Comparison of ENCODE assay signal across 17 cellular contexts in genomic region chr5:150117945-150118560, GRCh38. TPM values are rescaled to one million over a fixed set of nuclear protein-coding genes. Genes with fewer than 3 reads are reported as not detected.
DNase-seq lines count a peak whose midpoint lies in the region; ATAC-seq and TF ChIP-seq lines count a peak whose summit lies in the region.
"Had no signal": no experiment of that assay in that cellular context is flagged by ENCODE, and none has a peak within 500 bp of the region (broad histone marks: within the 10 kb centered on the region; RNA-seq: fewer than 3 reads in every experiment).

No MANE protein-coding gene starts in this region.

- BruUV-seq in A673 (replicated peaks; lab: Mats Ljungman, UMichigan) = no TSS peak

- TF ChIP-seq CTCF in right atrium auricular region (IDR thresholded peaks at IDR 0.05) = no peak
- no peak for TF ChIP-seq CTCF in neural progenitor cell (IDR thresholded peaks at IDR 0.05)
- TF ChIP-seq CTCF in upper lobe of right lung (IDR thresholded peaks at IDR 0.05) = no peak
- TF ChIP-seq CTCF in A673 (conservative IDR thresholded peaks at IDR 0.05; ENCODE audit: low read depth, low read length) = no peak

- H3K4me1 Mint-ChIP-seq in dendritic cell treated with granulocyte-macrophage colony-stimulating factor and Interleukin-4, amounts not matched to agents 40 ng/mL and 50 ng/mL, for 4 days (ENCODE audit: low read depth) = peaks cover 66% of the 10 kb centered on the region
- peaks cover 11% of the 10 kb centered on the region for H3K4me1 Mint-ChIP-seq in neural progenitor cell

- H3K36me3 ChIP-seq in right atrium auricular region = peaks cover 63% of the 10 kb centered on the region
- H3K36me3 ChIP-seq in neural progenitor cell = no peaks in the 10 kb centered on the region
- peaks cover 45% of the 10 kb centered on the region for H3K36me3 ChIP-seq in upper lobe of right lung
- H3K36me3 ChIP-seq in A673 (ENCODE audit: insufficient read depth, low read length, poor library complexity, severe bottlenecking) = peaks cover 7% of the 10 kb centered on the region

- no peak for ATAC-seq in upper lobe of right lung
- no peak for ATAC-seq in GM19351 (IDR thresholded peaks at IDR 0.05; ENCODE audit: unreplicated experiment)

- H3K9me3 ChIP-seq in right atrium auricular region = no peaks in the 10 kb centered on the region
- no peaks in the 10 kb centered on the region for H3K9me3 ChIP-seq in neural progenitor cell (ENCODE audit: low read depth)
- no peaks in the 10 kb centered on the region for H3K9me3 ChIP-seq in upper lobe of right lung
- no peaks in the 10 kb centered on the region for H3K9me3 ChIP-seq in A673 (ENCODE audit: low read depth, low read length, poor library complexity, severe bottlenecking)

- H4K20me1 ChIP-seq in neural progenitor cell (ENCODE audit: low read depth) = no peaks in the 10 kb centered on the region

- no peak overlapping the region for H3K27ac ChIP-seq in right atrium auricular region
- no peak overlapping the region for H3K27ac ChIP-seq in neural progenitor cell
- H3K27ac ChIP-seq in upper lobe of right lung = no peak overlapping the region
- no peak overlapping the region for H3K27ac ChIP-seq in A673 (ENCODE audit: low read depth, low read length, poor library complexity, severe bottlenecking)
- H3K27ac ChIP-seq: PC-9 had no signal

- H3K4me3 ChIP-seq in right atrium auricular region (no peak overlapping the region), neural progenitor cell (no peak overlapping the region), upper lobe of right lung (no peak overlapping the region), A673 (ENCODE audit: low read depth, low read length, poor library complexity, severe bottlenecking) (no peak overlapping the region)
- H3K4me3 ChIP-seq: PC-9 had no signal

- H2AFZ ChIP-seq in neural progenitor cell (replicated peaks) = no peak overlapping the region
- H2AFZ ChIP-seq: PC-9 had no signal

- H3K9me3 Mint-ChIP-seq in dendritic cell treated with granulocyte-macrophage colony-stimulating factor and Interleukin-4, amounts not matched to agents 40 ng/mL and 50 ng/mL, for 4 days = no peaks in the 10 kb centered on the region
- no peaks in the 10 kb centered on the region for H3K9me3 Mint-ChIP-seq in neural progenitor cell

- H3K4me2 ChIP-seq in neural progenitor cell = peak overlapping the region; percentile 15
- H3K4me2 ChIP-seq: PC-9 had no signal

- no peaks in the 10 kb centered on the region for H3F3A ChIP-seq in neural progenitor cell (ENCODE audit: low read depth)

- no peak overlapping the region for H3K4me3 Mint-ChIP-seq in dendritic cell treated with granulocyte-macrophage colony-stimulating factor and Interleukin-4, amounts not matched to agents 40 ng/mL and 50 ng/mL, for 4 days
- H3K4me3 Mint-ChIP-seq in neural progenitor cell = no peak overlapping the region
- H3K4me3 Mint-ChIP-seq: CD4-positive, CD25-positive, alpha-beta regulatory T cell had no signal

- H3K79me2 ChIP-seq in neural progenitor cell (ENCODE audit: low read depth) = no peaks in the 10 kb centered on the region

- H3K36me3 Mint-ChIP-seq in dendritic cell treated with granulocyte-macrophage colony-stimulating factor and Interleukin-4, amounts not matched to agents 40 ng/mL and 50 ng/mL, for 4 days (ENCODE audit: low read depth) = no peaks in the 10 kb centered on the region
- no peaks in the 10 kb centered on the region for H3K36me3 Mint-ChIP-seq in neural progenitor cell
- H3K36me3 Mint-ChIP-seq: CD4-positive, CD25-positive, alpha-beta regulatory T cell had no signal

- H3K27me3 Mint-ChIP-seq in dendritic cell treated with granulocyte-macrophage colony-stimulating factor and Interleukin-4, amounts not matched to agents 40 ng/mL and 50 ng/mL, for 4 days = peaks cover 3% of the 10 kb centered on the region
- no peaks in the 10 kb centered on the region for H3K27me3 Mint-ChIP-seq in neural progenitor cell (ENCODE audit: insufficient read depth, low read depth)
- H3K27me3 Mint-ChIP-seq: CD4-positive, CD25-positive, alpha-beta regulatory T cell had no signal

- H3K4me1 ChIP-seq in right atrium auricular region (peaks cover 0 to 14% of the 10 kb centered on the region in 2 donors), neural progenitor cell (peaks cover 11% of the 10 kb centered on the region), upper lobe of right lung (peaks cover 5% of the 10 kb centered on the region), A673 (ENCODE audit: insufficient read depth, low read length, poor library complexity, severe bottlenecking) (no peaks in the 10 kb centered on the region)

- H3K9ac ChIP-seq in neural progenitor cell = no peak overlapping the region

- peak overlapping the region; percentile 32 for H3K27ac Mint-ChIP-seq in dendritic cell treated with granulocyte-macrophage colony-stimulating factor and Interleukin-4, amounts not matched to agents 40 ng/mL and 50 ng/mL, for 4 days
- H3K27ac Mint-ChIP-seq in neural progenitor cell = no peak overlapping the region
- H3K27ac Mint-ChIP-seq: CD4-positive, CD25-positive, alpha-beta regulatory T cell had no signal

- CTCF ChIA-PET in A673 (lab: Charles Lee) = no interaction called here

- DNase-seq in cardiac septum (ENCODE audit: low spot score) = peak; percentile 56
- DNase-seq in right atrium auricular region (ENCODE audit: low spot score) = no peak
- DNase-seq in neural progenitor cell (ENCODE audit: low spot score) = no peak
- DNase-seq in upper lobe of right lung = peak; percentile 33
- DNase-seq in dedifferentiated amniotic fluid mesenchymal stem cell (ENCODE audit: extremely low spot score) = no peak
- DNase-seq in A673 (ENCODE audit: low spot score) = no peak
- DNase-seq: CD4-positive, CD25-positive, alpha-beta regulatory T cell; KG1; NCI-H1048; NCI-H146; NCI-H2227 treated with DMSO at 0.1 percent for 48 hours; NCI-H526 treated with DMSO at 0.1 percent for 48 hours; NK-92 treated with Interleukin-12 subunit alpha and Interleukin-12 subunit beta, amount 100 ng/mL, for 24 hours; PC-9 had no signal

- H3K27me3 ChIP-seq in right atrium auricular region (no peaks in the 10 kb centered on the region), neural progenitor cell (no peaks in the 10 kb centered on the region), upper lobe of right lung (no peaks in the 10 kb centered on the region), A673 (replicated peaks; ENCODE audit: insufficient read depth, low read depth, low read length, poor library complexity) (no peaks in the 10 kb centered on the region)

- POLR2A ChIA-PET in A673 (lab: Charles Lee; ENCODE audit: low non-redundant PET) = no interaction called here

- intact Hi-C loops in cardiac septum (cut with DNase I) = no loop called here
- intact Hi-C loops in dendritic cell treated with granulocyte-macrophage colony-stimulating factor and Interleukin-4, amounts not matched to agents 40 ng/mL and 50 ng/mL, for 4 days (cut with micrococcal nuclease) = loop anchor here (5.0 kb wide), 1 partner anchor 66 kb away; no protein-coding TSS in a partner anchor
- intact Hi-C loops in upper lobe of right lung (cut with DNase I) = no loop called here
- intact Hi-C loops in A673 (cut with micrococcal nuclease; ENCODE audit: unreplicated experiment) = loop anchor here (10.0 kb wide), 1 partner anchor 283 kb away; no protein-coding TSS in a partner anchor

RNA-seq across cellular contexts. Expression of gene CSF1R, which starts 31.7 kb away (rescaled TPM):
- 11.9 TPM for total RNA-seq in cardiac septum
- 10 to 100 TPM; 11.2 to 24.6 TPM for total RNA-seq in right atrium auricular region
- not detected in 2 replicates for total RNA-seq in neural progenitor cell (ENCODE audit: low replicate concordance)
- 48.7 TPM for total RNA-seq in upper lobe of right lung
- not detected in 2 replicates for total RNA-seq in A673 (2021)
- total RNA-seq: CD4-positive, CD25-positive, alpha-beta regulatory T cell had no signal

RNA-seq across cellular contexts. Expression of gene PDGFRB, which starts 37.6 kb away (rescaled TPM):
- total RNA-seq in cardiac septum (54.6 TPM), right atrium auricular region (10 to 100 TPM; 68.3 to 68.7 TPM), neural progenitor cell (ENCODE audit: low replicate concordance) (8.9 and 16.6 TPM in 2 replicates), upper lobe of right lung (120 TPM), A673 (2021) (25.9 and 58.3 TPM in 2 replicates)
- total RNA-seq: CD4-positive, CD25-positive, alpha-beta regulatory T cell; PC-9 had no signal

RNA-seq across cellular contexts. Expression of gene CDX1, which starts 48.5 kb away (rescaled TPM):
- total RNA-seq in cardiac septum (0.16 TPM), right atrium auricular region (not detected), neural progenitor cell (ENCODE audit: low replicate concordance) (not detected in 2 replicates), upper lobe of right lung (not detected), A673 (2021) (not detected in 2 replicates)
- total RNA-seq: CD4-positive, CD25-positive, alpha-beta regulatory T cell; M059J; PC-9 had no signal

Comparison
In these comparisons a context has a peak if more than half of its experiments do, and no peak if none do; other contexts are left out.
1. DNase-seq: peak in cardiac septum (single experiment) and upper lobe of right lung (single experiment); none in right atrium auricular region (single experiment), neural progenitor cell (single experiment), dedifferentiated amniotic fluid mesenchymal stem cell (single experiment) and A673 (single experiment).
2. RNA of gene CSF1R, which starts 31.7 kb away (total RNA-seq): 48.7 TPM in upper lobe of right lung (single experiment), 11.2 to 24.6 TPM in right atrium auricular region and 11.9 TPM in cardiac septum (single experiment); not detected in A673 and not detected in neural progenitor cell; every median in the first group is over 10 times any median in the second.
3. intact Hi-C loops: an anchor here in dendritic cell treated with granulocyte-macrophage colony-stimulating factor and Interleukin-4, amounts not matched to agents 40 ng/mL and 50 ng/mL, for 4 days (5.0 kb wide) and A673 (10.0 kb wide); none called in cardiac septum and upper lobe of right lung.